Comparison of ENCODE assay signal across 13 cellular contexts in genomic region chr9:26210338-26210851, GRCh38.
A peak's percentile ranks its signal among the peaks of the same experiment; 100 is the strongest.
DNase-seq lines count a peak whose midpoint lies in the region; ATAC-seq and TF ChIP-seq lines count a peak whose summit lies in the region.
"Had no signal": no experiment of that assay in that cellular context is flagged by ENCODE, and none has a peak within 500 bp of the region (broad histone marks: within the 10 kb centered on the region; RNA-seq: fewer than 3 reads in every experiment).

No MANE protein-coding gene starts in this region.

- DNase-seq in OCI-M1 (lab: John Stamatoyannopoulos, UW): peak; percentile 97
- peak; percentile 8 for DNase-seq in fibroblast of the aortic adventitia (ENCODE audit: low read depth)
- DNase-seq in retina: peak; percentile 62
- DNase-seq in activated CD4-positive, alpha-beta T cell treated with anti-CD3 and anti-CD28 coated beads for 1 hour: no peak
- DNase-seq in activated T-cell treated with anti-CD3 and anti-CD28 coated beads, Interleukin-2, amount 50 U/mL, for 24 hours: no peak
- DNase-seq in dermis blood vessel endothelial cell: no peak
- DNase-seq in PC-9: no peak
- DNase-seq: activated CD4-positive, alpha-beta T cell treated with anti-CD3 and anti-CD28 coated beads for 48 hours; activated effector memory CD4-positive, alpha-beta T cell treated with anti-CD3 and anti-CD28 coated beads, Interleukin-2, amount 50 U/mL, for 16 hours; NCI-H446; right lobe of liver had no signal

- no peak for TF ChIP-seq CTCF in fibroblast of the aortic adventitia (IDR thresholded peaks at IDR 0.05; ENCODE audit: insufficient read depth, low read length)
- TF ChIP-seq CTCF in PC-9 (conservative IDR thresholded peaks at IDR 0.05): no peak

- peak; percentile 36 for ATAC-seq in GM18867 (IDR thresholded peaks at IDR 0.05; ENCODE audit: unreplicated experiment)
- ATAC-seq: right lobe of liver had no signal

- POLR2A ChIA-PET in PC-9 (lab: Charles Lee; ENCODE audit: unreplicated experiment): no interaction called here

- no peak overlapping the region for H3K4me3 Mint-ChIP-seq in activated T-cell treated with anti-CD3 and anti-CD28 coated beads, Interleukin-2, amount 50 U/mL, for 24 hours

- no peaks in the 10 kb centered on the region for H3K4me1 Mint-ChIP-seq in activated T-cell treated with anti-CD3 and anti-CD28 coated beads, Interleukin-2, amount 50 U/mL, for 24 hours (ENCODE audit: low read depth)

- peaks cover 25% of the 10 kb centered on the region for H3K9me3 Mint-ChIP-seq in activated T-cell treated with anti-CD3 and anti-CD28 coated beads, Interleukin-2, amount 50 U/mL, for 24 hours

- no peaks in the 10 kb centered on the region for H3K9me3 ChIP-seq in PC-9 (ENCODE audit: insufficient read depth, low read depth)
- H3K9me3 ChIP-seq: right lobe of liver, SJSA1 had no signal

- no peaks in the 10 kb centered on the region for H3F3A ChIP-seq in PC-9 (ENCODE audit: insufficient read depth, low read depth)

- no peak overlapping the region for H3K27ac Mint-ChIP-seq in activated T-cell treated with anti-CD3 and anti-CD28 coated beads, Interleukin-2, amount 50 U/mL, for 24 hours

- H3K27me3 ChIP-seq in PC-9 (ENCODE audit: insufficient read depth, low read depth): no peaks in the 10 kb centered on the region
- H3K27me3 ChIP-seq: right lobe of liver, SJSA1 had no signal

- H4K20me1 ChIP-seq in PC-9 (ENCODE audit: insufficient read depth): no peaks in the 10 kb centered on the region

- H3K4me1 ChIP-seq in PC-9 (replicated peaks; ENCODE audit: insufficient read depth): no peaks in the 10 kb centered on the region
- H3K4me1 ChIP-seq: right lobe of liver, SJSA1 had no signal

- no peaks in the 10 kb centered on the region for H3K9me2 ChIP-seq in PC-9 (ENCODE audit: insufficient read depth)

- H3K27me3 Mint-ChIP-seq in activated T-cell treated with anti-CD3 and anti-CD28 coated beads, Interleukin-2, amount 50 U/mL, for 24 hours: no peaks in the 10 kb centered on the region

- peak overlapping the region; percentile 15 for H3K4me3 ChIP-seq in fibroblast of the aortic adventitia (ENCODE audit: low read depth, low read length)
- H3K4me3 ChIP-seq in PC-9: no peak overlapping the region
- H3K4me3 ChIP-seq: right lobe of liver, SJSA1 had no signal

- intact Hi-C loops in PC-9 (cut with micrococcal nuclease; ENCODE audit: unreplicated experiment): loop anchor here (10.0 kb wide), 1 partner anchor 54 kb away; no protein-coding TSS in a partner anchor

- H3K36me3 Mint-ChIP-seq in activated T-cell treated with anti-CD3 and anti-CD28 coated beads, Interleukin-2, amount 50 U/mL, for 24 hours (ENCODE audit: low read depth): no peaks in the 10 kb centered on the region

- CTCF ChIA-PET in PC-9 (lab: Charles Lee): no interaction called here

- H3K4me2 ChIP-seq in PC-9: no peak overlapping the region

- H3K79me2 ChIP-seq in PC-9 (ENCODE audit: low read depth): no peaks in the 10 kb centered on the region

- H2AFZ ChIP-seq in PC-9: no peak overlapping the region

- no peaks in the 10 kb centered on the region for H3K36me3 ChIP-seq in PC-9 (ENCODE audit: low read depth)
- H3K36me3 ChIP-seq: right lobe of liver, SJSA1 had no signal

- no peak overlapping the region for H3K27ac ChIP-seq in PC-9
- H3K27ac ChIP-seq: right lobe of liver, SJSA1 had no signal

- BruUV-seq in PC-9 (replicated peaks; lab: Mats Ljungman, UMichigan): no TSS peak

Comparison
In these comparisons a context has a peak if more than half of its experiments do, and no peak if none do; other contexts are left out.
1. DNase-seq: peak in OCI-M1 (single experiment), fibroblast of the aortic adventitia (single experiment) and retina (single experiment); none in activated CD4-positive, alpha-beta T cell treated with anti-CD3 and anti-CD28 coated beads for 1 hour (single experiment), activated T-cell treated with anti-CD3 and anti-CD28 coated beads, Interleukin-2, amount 50 U/mL, for 24 hours (single experiment), dermis blood vessel endothelial cell (single experiment) and PC-9 (0 of 2).